ENCODE assay signal across 8 cellular contexts in the genomic region with DNA sequence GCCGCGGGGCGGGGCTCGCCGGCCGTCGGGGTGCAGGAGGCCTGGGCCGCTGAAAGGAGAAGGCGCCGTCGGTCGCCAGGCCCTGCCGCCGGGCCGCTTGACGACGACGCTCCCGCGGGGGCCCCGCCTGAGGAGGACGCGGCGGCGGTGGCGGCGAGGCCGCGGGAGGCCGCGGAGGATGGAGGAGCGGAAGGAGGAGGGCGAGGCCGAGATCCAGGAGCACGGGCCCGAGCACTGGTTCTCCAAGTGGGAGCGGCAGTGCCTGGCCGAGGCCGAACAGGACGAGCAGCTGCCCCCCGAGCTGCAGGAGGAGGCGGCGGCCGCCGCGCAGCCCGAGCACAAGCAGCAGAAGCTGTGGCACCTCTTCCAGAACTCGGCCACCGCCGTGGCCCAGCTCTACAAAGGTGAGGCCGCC. TPM values are rescaled to one million over a fixed set of nuclear protein-coding genes. Genes with fewer than 3 reads are reported as not detected.
DNase-seq lines count a peak whose midpoint lies in the region; ATAC-seq and TF ChIP-seq lines count a peak whose summit lies in the region.

No MANE protein-coding gene starts in this region.

- peaks cover 38 to 47% of the 10 kb centered on the region in 2 donors for H3K36me3 Mint-ChIP-seq in activated naive CD4-positive, alpha-beta T cell treated with anti-CD3 and anti-CD28 coated beads, Interleukin-2, amount 50 U/mL, for 72 hours

- no peaks in the 10 kb centered on the region for H3K27me3 ChIP-seq in right atrium auricular region

- H3K9me3 ChIP-seq in right atrium auricular region = no peaks in the 10 kb centered on the region

- peak; percentile 22 for DNase-seq in HEK293T (ENCODE audit: extremely low spot score)
- peak; percentile 72 for DNase-seq in NCI-H69 (lab: John Stamatoyannopoulos, UW)
- DNase-seq in activated naive CD4-positive, alpha-beta T cell treated with anti-CD3 and anti-CD28 coated beads, Interleukin-2, amount 50 U/mL, for 72 hours (ENCODE audit: low spot score in 2 of 2) = peak; percentile 51 to 69
- DNase-seq in right atrium auricular region (ENCODE audit: low spot score) = no peak
- DNase-seq in sciatic nerve (ENCODE audit: low spot score) = peak; percentile 72
- DNase-seq in COR-L47 (lab: John Stamatoyannopoulos, UW) = no peak
- DNase-seq in dedifferentiated amniotic fluid mesenchymal stem cell (ENCODE audit: extremely low spot score) = no peak

- H3K27ac ChIP-seq in right atrium auricular region = peak overlapping the region; percentile 97 to 99

- H3K4me3 ChIP-seq in right atrium auricular region = peak overlapping the region; percentile 89 to 92

- H3K27ac Mint-ChIP-seq in activated naive CD4-positive, alpha-beta T cell treated with anti-CD3 and anti-CD28 coated beads, Interleukin-2, amount 50 U/mL, for 72 hours = peak overlapping the region in 1 of 2 donors; percentile 84

- peak; percentile 20 for ATAC-seq in GM18502 (IDR thresholded peaks at IDR 0.05; ENCODE audit: poor library complexity, unreplicated experiment)
- ATAC-seq in activated naive CD4-positive, alpha-beta T cell treated with anti-CD3 and anti-CD28 coated beads, Interleukin-2, amount 50 U/mL, for 72 hours = peak; percentile 12 to 19
- ATAC-seq in sciatic nerve = no peak

- intact Hi-C loops in sciatic nerve (cut with DNase I) = no loop called here

- peaks cover 7% of the 10 kb centered on the region for H3K36me3 ChIP-seq in right atrium auricular region

- CTCF ChIA-PET in HEK293T (lab: Yijun Ruan, JAX) = no interaction called here

- POLR2A ChIA-PET in HEK293T (lab: Yijun Ruan, JAX) = interaction anchor here (0.8 to 1.7 kb wide), 11 partner anchors 10 to 177 kb away, joined by 3 to 13 read pairs (median 6); a partner anchor contains a TSS

- H3K9me3 Mint-ChIP-seq in activated naive CD4-positive, alpha-beta T cell treated with anti-CD3 and anti-CD28 coated beads, Interleukin-2, amount 50 U/mL, for 72 hours = no peaks in the 10 kb centered on the region

- TF ChIP-seq CTCF in right atrium auricular region (IDR thresholded peaks at IDR 0.05) = no peak

- H3K4me1 ChIP-seq in right atrium auricular region = peaks cover 0 to 45% of the 10 kb centered on the region in 2 donors

TF ChIP-seq in HEK293T, 16 proteins besides CTCF, POLR2A, EP300 and RAD21:
- TF ChIP-seq TARDBP (IDR thresholded peaks at IDR 0.05) (no peak), ZNF384 (IDR thresholded peaks at IDR 0.05) (no peak), SUZ12 (IDR thresholded peaks at IDR 0.05) (no peak)

RNA-seq across cellular contexts. Expression of a gene that starts 0.4 kb away (rescaled TPM):
- total RNA-seq in activated naive CD4-positive, alpha-beta T cell treated with anti-CD3 and anti-CD28 coated beads, Interleukin-2, amount 50 U/mL, for 72 hours = 10 to 100 TPM; 48.9 to 52.7 TPM
- total RNA-seq in right atrium auricular region (10 to 100 TPM; 36.1 to 38.6 TPM), sciatic nerve (54.4 TPM)

Comparison
In these comparisons a context has a peak if more than half of its experiments do, and no peak if none do; other contexts are left out.
1. DNase-seq: peak in HEK293T (single experiment), NCI-H69 (single experiment), activated naive CD4-positive, alpha-beta T cell treated with anti-CD3 and anti-CD28 coated beads, Interleukin-2, amount 50 U/mL, for 72 hours (2 of 2) and sciatic nerve (single experiment); none in right atrium auricular region (single experiment), COR-L47 (single experiment) and dedifferentiated amniotic fluid mesenchymal stem cell (single experiment).